Comparison of ENCODE assay signal across 13 cellular contexts in genomic region chr4:20408596-20408995, GRCh38.
DNase-seq lines count a peak whose midpoint lies in the region; ATAC-seq and TF ChIP-seq lines count a peak whose summit lies in the region.
"Had no signal": no experiment of that assay in that cellular context is flagged by ENCODE, and none has a peak within 500 bp of the region (broad histone marks: within the 10 kb centered on the region; RNA-seq: fewer than 3 reads in every experiment).

No MANE protein-coding gene starts in this region.

- peaks cover 26% of the 10 kb centered on the region for H3K4me1 Mint-ChIP-seq in HFFc6 (ENCODE audit: low read depth)

- no peaks in the 10 kb centered on the region; the same call in 1 of the 2 replicates for H3K27me3 Mint-ChIP-seq in HFFc6 (ENCODE audit: insufficient read depth)
- H3K27me3 Mint-ChIP-seq: activated CD8-positive, alpha-beta T cell treated with anti-CD3 and anti-CD28 coated beads for 36 hours had no signal

- H3K4me3 ChIP-seq in adipocyte (ENCODE audit: low read length), result peak overlapping the region; percentile 39
- H3K4me3 ChIP-seq in fibroblast of mammary gland (ENCODE audit: control insufficient read depth, low read depth, low read length), result no peak overlapping the region
- H3K4me3 ChIP-seq in BE2C (ENCODE audit: low read depth, low read length), result no peak overlapping the region
- H3K4me3 ChIP-seq: mucosa of descending colon, sigmoid colon had no signal

- H3K36me3 Mint-ChIP-seq in HFFc6 (ENCODE audit: low read depth), result peaks cover 9% of the 10 kb centered on the region; the same call in 1 of the 2 replicates

- no peaks in the 10 kb centered on the region for H3K36me3 ChIP-seq in adipocyte (ENCODE audit: control insufficient read depth, insufficient read depth, low read length, severe bottlenecking)
- H3K36me3 ChIP-seq in BE2C, result no peaks in the 10 kb centered on the region
- H3K36me3 ChIP-seq: sigmoid colon had no signal

- H3K9me3 Mint-ChIP-seq in HFFc6, result no peaks in the 10 kb centered on the region
- H3K9me3 Mint-ChIP-seq: activated CD8-positive, alpha-beta T cell treated with anti-CD3 and anti-CD28 coated beads for 36 hours; dendritic cell treated with granulocyte-macrophage colony-stimulating factor and Interleukin-4, amounts not matched to agents 40 ng/mL and 50 ng/mL, for 4 days had no signal

- no peak overlapping the region for H3K9ac ChIP-seq in adipocyte (ENCODE audit: low read length)

- H3K9me3 ChIP-seq in adipocyte (ENCODE audit: control insufficient read depth, low read length) (no peaks in the 10 kb centered on the region), BE2C (no peaks in the 10 kb centered on the region)
- H3K9me3 ChIP-seq: mucosa of descending colon, sigmoid colon had no signal

- H3K4me3 Mint-ChIP-seq in HFFc6, result peak overlapping the region; percentile 2; the same call in 1 of the 2 replicates
- H3K4me3 Mint-ChIP-seq: activated CD8-positive, alpha-beta T cell treated with anti-CD3 and anti-CD28 coated beads for 36 hours; dendritic cell treated with granulocyte-macrophage colony-stimulating factor and Interleukin-4, amounts not matched to agents 40 ng/mL and 50 ng/mL, for 4 days had no signal

- peak overlapping the region; percentile 52; the same call in 1 of the 2 replicates for H3K27ac Mint-ChIP-seq in HFFc6
- H3K27ac Mint-ChIP-seq: activated CD8-positive, alpha-beta T cell treated with anti-CD3 and anti-CD28 coated beads for 36 hours; dendritic cell treated with granulocyte-macrophage colony-stimulating factor and Interleukin-4, amounts not matched to agents 40 ng/mL and 50 ng/mL, for 4 days had no signal

- ATAC-seq in left lobe of liver (no peak), GM19351 (IDR thresholded peaks at IDR 0.05; ENCODE audit: unreplicated experiment) (no peak)
- ATAC-seq: activated CD8-positive, alpha-beta T cell treated with anti-CD3 and anti-CD28 coated beads for 36 hours; mucosa of descending colon; Panc1 had no signal

- peaks cover 15% of the 10 kb centered on the region for H3K4me1 ChIP-seq in adipocyte (ENCODE audit: control insufficient read depth, insufficient read depth, low read length)
- H3K4me1 ChIP-seq in BE2C, result no peaks in the 10 kb centered on the region
- H3K4me1 ChIP-seq: sigmoid colon had no signal

- TF ChIP-seq CTCF in HFFc6 (IDR thresholded peaks at IDR 0.05) (no peak), fibroblast of mammary gland (conservative IDR thresholded peaks at IDR 0.05; ENCODE audit: control insufficient read depth, insufficient read depth, low read depth, low read length) (no peak), BE2C (IDR thresholded peaks at IDR 0.05; ENCODE audit: low read depth, low read length) (no peak)

- H3K27me3 ChIP-seq in adipocyte (replicated peaks; ENCODE audit: control insufficient read depth, insufficient read depth, low read length), result no peaks in the 10 kb centered on the region
- peaks cover 19% of the 10 kb centered on the region for H3K27me3 ChIP-seq in BE2C
- H3K27me3 ChIP-seq: sigmoid colon had no signal

- DNase-seq in HFFc6 (no peak), adipocyte (ENCODE audit: low read depth) (no peak), fibroblast of mammary gland (ENCODE audit: low read depth) (peak; percentile 59), stromal cell of bone marrow (ENCODE audit: low read depth) (peak; percentile 57), BE2C (no peak), left lobe of liver (ENCODE audit: low spot score) (no peak)
- DNase-seq: activated CD8-positive, alpha-beta T cell treated with anti-CD3 and anti-CD28 coated beads for 36 hours; erythroblast; mucosa of descending colon; sigmoid colon had no signal

Comparison
In these comparisons a context has a peak if more than half of its experiments do, and no peak if none do; other contexts are left out.
1. DNase-seq: peak in fibroblast of mammary gland (single experiment) and stromal cell of bone marrow (single experiment); none in HFFc6 (single experiment), adipocyte (single experiment), BE2C (single experiment) and left lobe of liver (single experiment).